2 cellular contexts compared by ENCODE assay signal in the genomic region with DNA sequence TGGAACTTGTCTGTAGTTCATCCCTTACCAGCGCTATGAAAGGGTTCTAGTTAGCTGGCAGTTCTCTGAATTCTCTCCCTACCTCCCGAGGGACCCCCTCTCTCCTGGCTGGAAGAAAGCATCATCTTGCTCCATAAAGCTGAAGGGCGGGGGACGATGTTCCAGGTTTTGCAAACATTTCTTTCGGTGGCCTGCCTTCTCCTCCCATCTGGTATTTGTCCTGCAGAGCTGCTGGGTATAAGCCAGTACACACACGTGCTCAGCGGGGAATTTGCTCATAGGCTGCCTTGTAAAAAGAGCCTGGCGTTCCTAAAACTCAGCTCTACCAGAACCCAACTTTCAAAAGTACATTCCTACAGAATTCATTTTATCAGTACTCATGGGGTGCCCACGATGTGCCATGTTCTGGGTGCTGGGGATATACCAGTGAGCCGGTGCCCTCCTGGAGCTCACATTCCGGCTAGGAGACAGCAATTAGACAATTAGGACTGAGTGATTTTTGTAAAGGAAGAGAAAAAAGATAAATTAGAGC.
TF ChIP-seq lines count a peak whose summit lies in the region.

No MANE protein-coding gene starts in this region.

TF ChIP-seq in IMR-90, 13 proteins besides CTCF, POLR2A, EP300 and RAD21:
- TF ChIP-seq CEBPB (IDR thresholded peaks at IDR 0.05; ENCODE audit: low read depth, low read length) (no peak), USF2 (IDR thresholded peaks at IDR 0.05; ENCODE audit: low read depth, low read length) (peak; percentile 84), MAFK (IDR thresholded peaks at IDR 0.05; ENCODE audit: low read depth, low read length) (no peak), ELK1 (IDR thresholded peaks at IDR 0.05; ENCODE audit: borderline replicate concordance, low read depth, low read length) (no peak), RFX5 (IDR thresholded peaks at IDR 0.05; ENCODE audit: low read depth, low read length) (no peak), CHD1 (IDR thresholded peaks at IDR 0.05; ENCODE audit: low read depth, low read length) (no peak), SMC3 (IDR thresholded peaks at IDR 0.05; ENCODE audit: low read depth, low read length) (no peak), MAZ (IDR thresholded peaks at IDR 0.05; ENCODE audit: borderline replicate concordance, low read depth, low read length) (no peak), BHLHE40 (IDR thresholded peaks at IDR 0.05; ENCODE audit: low read depth, low read length) (no peak; the same call in 1 of the 2 replicates)

TF ChIP-seq in neural cell, 6 proteins besides CTCF, POLR2A, EP300 and RAD21:
- TF ChIP-seq REST (IDR thresholded peaks at IDR 0.05; ENCODE audit: borderline replicate concordance) (no peak), MXI1 (conservative IDR thresholded peaks at IDR 0.05; ENCODE audit: poor library complexity, severe bottlenecking) (no peak), POLR2AphosphoS5 (IDR thresholded peaks at IDR 0.05) (no peak), EZH2 (IDR thresholded peaks at IDR 0.05; ENCODE audit: borderline replicate concordance, insufficient read depth, low read length, poor library complexity, severe bottlenecking) (no peak), SMC3 (conservative IDR thresholded peaks at IDR 0.05; ENCODE audit: poor library complexity) (no peak), TAF1 (IDR thresholded peaks at IDR 0.05; ENCODE audit: low read depth) (no peak)
